In genomic region chr7:100472854-100473499, GRCh38 we compare ENCODE assay signal across 12 cellular contexts. TPM values are rescaled to one million over a fixed set of nuclear protein-coding genes. Genes with fewer than 3 reads are reported as not detected.
A peak's percentile ranks its signal among the peaks of the same experiment; 100 is the strongest.
DNase-seq lines count a peak whose midpoint lies in the region; ATAC-seq and TF ChIP-seq lines count a peak whose summit lies in the region.
"Had no signal": no experiment of that assay in that cellular context is flagged by ENCODE, and none has a peak within 500 bp of the region (broad histone marks: within the 10 kb centered on the region; RNA-seq: fewer than 3 reads in every experiment).

No MANE protein-coding gene starts in this region.

- no peak overlapping the region for H3K4me3 ChIP-seq in hepatocyte
- no peak overlapping the region for H3K4me3 ChIP-seq in tibial artery
- peak overlapping the region in 3 of 59 donors; percentile 5 to 17 (median 9) for H3K4me3 ChIP-seq in dorsolateral prefrontal cortex

- peaks cover 38% of the 10 kb centered on the region for H3K79me2 ChIP-seq in hepatocyte

- H3K4me1 ChIP-seq in hepatocyte (ENCODE audit: insufficient read depth) (peaks cover 34% of the 10 kb centered on the region), tibial artery (peaks cover 0 to 64% (median 47%) of the 10 kb centered on the region in 4 donors)

- H2AFZ ChIP-seq in hepatocyte = no peak overlapping the region

- intact Hi-C loops in activated CD8-positive, alpha-beta T cell treated with anti-CD3 and anti-CD28 coated beads for 36 hours (cut with micrococcal nuclease) = loop anchor here (2.0 to 10.0 kb wide), 2 partner anchors 14 to 222 kb away; partner anchors contain the start of gene GIGYF1
- intact Hi-C loops in activated T-helper 1 cell treated with anti-CD3 and anti-CD28 coated beads, Interleukin-12 subunit alpha, Interleukin-12 subunit beta, Interleukin-2, Interleukin-4 antibody, amounts not matched to agents 30 ng/mL and 10 ng/mL and 1 ng/mL, durations not matched to agents 14 hours and 24 hours and 36 hours (cut with micrococcal nuclease) = no loop called here
- intact Hi-C loops in tibial artery (cut with DNase I; ENCODE audit: low total_unique reads) = loop anchor here (10.0 kb wide), 1 partner anchor 202 kb away; the partner anchor contains the start of gene GNB2
- intact Hi-C loops in dorsolateral prefrontal cortex (cut with DNase I) = no loop called here

- no peak for ATAC-seq in activated CD8-positive, alpha-beta T cell treated with anti-CD3 and anti-CD28 coated beads for 36 hours
- no peak for ATAC-seq in activated CD8-positive, alpha-beta T cell treated with anti-CD3 and anti-CD28 coated beads, Interleukin-2, amount 10 ng/mL, durations not matched to agents 7 days and 5 days
- ATAC-seq in HG03565 (IDR thresholded peaks at IDR 0.05; ENCODE audit: unreplicated experiment) = no peak
- ATAC-seq: left lobe of liver had no signal

- CTCF ChIA-PET in activated CD8-positive, alpha-beta T cell treated with anti-CD3 and anti-CD28 coated beads for 36 hours (lab: Charles Lee) = interaction anchor here (1.1 to 6.0 kb wide), 3 partner anchors 10 to 91 kb away, joined by 5 to 36 read pairs (median 14); no protein-coding TSS in a partner anchor
- CTCF ChIA-PET in activated CD8-positive, alpha-beta T cell treated with anti-CD3 and anti-CD28 coated beads, Interleukin-2, amount 10 ng/mL, durations not matched to agents 7 days and 5 days (lab: Charles Lee) = interaction anchor here (1.7 kb wide), 1 partner anchor 91 kb away, joined by 4 read pairs; no protein-coding TSS in a partner anchor

- no peak for TF ChIP-seq CTCF in activated CD8-positive, alpha-beta T cell treated with anti-CD3 and anti-CD28 coated beads for 36 hours (IDR thresholded peaks at IDR 0.05)
- TF ChIP-seq CTCF in hepatocyte (IDR thresholded peaks at IDR 0.05; ENCODE audit: poor library complexity) (no peak), tibial artery (IDR thresholded peaks at IDR 0.05) (no peak), dorsolateral prefrontal cortex (IDR thresholded peaks at IDR 0.05 in 54 of 56, conservative IDR thresholded peaks at IDR 0.05 in 2 of 56; ENCODE audit: low read depth in 1 of 56, partially characterized antibody in 56 of 56) (no peak)

- peaks cover 39% of the 10 kb centered on the region for H4K20me1 ChIP-seq in hepatocyte (ENCODE audit: insufficient read depth, poor library complexity, severe bottlenecking)

- peaks cover 55% of the 10 kb centered on the region for H3K36me3 Mint-ChIP-seq in activated CD8-positive, alpha-beta T cell treated with anti-CD3 and anti-CD28 coated beads for 36 hours (ENCODE audit: low read depth)
- peaks cover 57% of the 10 kb centered on the region for H3K36me3 Mint-ChIP-seq in activated CD8-positive, alpha-beta T cell treated with anti-CD3 and anti-CD28 coated beads, Interleukin-2, amount 10 ng/mL, durations not matched to agents 7 days and 5 days (ENCODE audit: low read depth)
- H3K36me3 Mint-ChIP-seq in activated T-helper 1 cell treated with anti-CD3 and anti-CD28 coated beads, Interleukin-12 subunit alpha, Interleukin-12 subunit beta, Interleukin-2, Interleukin-4 antibody, amounts not matched to agents 30 ng/mL and 10 ng/mL and 1 ng/mL, durations not matched to agents 14 hours and 24 hours and 36 hours (ENCODE audit: low read depth) = peaks cover 42% of the 10 kb centered on the region

- no peaks in the 10 kb centered on the region for H3K9me2 ChIP-seq in hepatocyte (replicated peaks; ENCODE audit: insufficient read depth)

- 81% methylated on average over 14 of the region's 14 CpGs for WGBS in hepatocyte (ENCODE audit: low lambda C conversion rate, missing lambda C conversion rate)

- DNase-seq in activated CD8-positive, alpha-beta T cell treated with anti-CD3 and anti-CD28 coated beads for 36 hours = no peak
- no peak for DNase-seq in activated CD8-positive, alpha-beta T cell treated with anti-CD3 and anti-CD28 coated beads, Interleukin-2, amount 10 ng/mL, durations not matched to agents 7 days and 5 days
- no peak for DNase-seq in activated T-helper 1 cell treated with anti-CD3 and anti-CD28 coated beads, Interleukin-12 subunit alpha, Interleukin-12 subunit beta, Interleukin-2, Interleukin-4 antibody, amounts not matched to agents 30 ng/mL and 10 ng/mL and 1 ng/mL, durations not matched to agents 14 hours and 24 hours and 36 hours (ENCODE audit: low spot score)
- DNase-seq in hepatocyte (ENCODE audit: low spot score) (no peak), tibial artery (peak; percentile 38 to 74), dorsolateral prefrontal cortex (no peak), ureter (ENCODE audit: low spot score) (no peak)
- DNase-seq: activated T-cell treated with anti-CD3 and anti-CD28 coated beads for 4 hours, NCI-H2227 treated with DMSO at 0.1 percent for 48 hours had no signal

- POLR2A ChIA-PET in activated CD8-positive, alpha-beta T cell treated with anti-CD3 and anti-CD28 coated beads for 36 hours (lab: Charles Lee) = interaction anchor here (1.0 kb wide), 1 partner anchor 44 kb away, joined by 3 read pairs; the partner anchor contains the start of gene MEPCE
- POLR2A ChIA-PET in activated CD8-positive, alpha-beta T cell treated with anti-CD3 and anti-CD28 coated beads, Interleukin-2, amount 10 ng/mL, durations not matched to agents 7 days and 5 days (lab: Charles Lee) = interaction anchor here (0.6 to 0.7 kb wide), 2 partner anchors 114 to 253 kb away, joined by 3 read pairs; no protein-coding TSS in a partner anchor

- H3K4me3 Mint-ChIP-seq in activated CD8-positive, alpha-beta T cell treated with anti-CD3 and anti-CD28 coated beads for 36 hours = no peak overlapping the region
- no peak overlapping the region for H3K4me3 Mint-ChIP-seq in activated CD8-positive, alpha-beta T cell treated with anti-CD3 and anti-CD28 coated beads, Interleukin-2, amount 10 ng/mL, durations not matched to agents 7 days and 5 days
- H3K4me3 Mint-ChIP-seq in activated T-helper 1 cell treated with anti-CD3 and anti-CD28 coated beads, Interleukin-12 subunit alpha, Interleukin-12 subunit beta, Interleukin-2, Interleukin-4 antibody, amounts not matched to agents 30 ng/mL and 10 ng/mL and 1 ng/mL, durations not matched to agents 14 hours and 24 hours and 36 hours = no peak overlapping the region

- H3K4me2 ChIP-seq in hepatocyte = no peak overlapping the region

- H3K4me1 Mint-ChIP-seq in activated CD8-positive, alpha-beta T cell treated with anti-CD3 and anti-CD28 coated beads for 36 hours (ENCODE audit: low read depth) = peaks cover 58% of the 10 kb centered on the region
- peaks cover 41% of the 10 kb centered on the region for H3K4me1 Mint-ChIP-seq in activated CD8-positive, alpha-beta T cell treated with anti-CD3 and anti-CD28 coated beads, Interleukin-2, amount 10 ng/mL, durations not matched to agents 7 days and 5 days (ENCODE audit: low read depth)
- H3K4me1 Mint-ChIP-seq in activated T-helper 1 cell treated with anti-CD3 and anti-CD28 coated beads, Interleukin-12 subunit alpha, Interleukin-12 subunit beta, Interleukin-2, Interleukin-4 antibody, amounts not matched to agents 30 ng/mL and 10 ng/mL and 1 ng/mL, durations not matched to agents 14 hours and 24 hours and 36 hours (ENCODE audit: low read depth) = peaks cover 35% of the 10 kb centered on the region

- no peaks in the 10 kb centered on the region for H3K36me3 ChIP-seq in hepatocyte (replicated peaks; ENCODE audit: insufficient read depth, low read depth)
- peaks cover 4 to 77% (median 16%) of the 10 kb centered on the region in 3 donors for H3K36me3 ChIP-seq in tibial artery

- H3K27ac ChIP-seq in hepatocyte (peak overlapping the region; percentile 25), tibial artery (peak overlapping the region; percentile 59 to 65), dorsolateral prefrontal cortex (peak overlapping the region in 23 of 59 donors; percentile 2 to 59 (median 26))

- no peaks in the 10 kb centered on the region for H3K9me3 Mint-ChIP-seq in activated CD8-positive, alpha-beta T cell treated with anti-CD3 and anti-CD28 coated beads for 36 hours
- H3K9me3 Mint-ChIP-seq in activated CD8-positive, alpha-beta T cell treated with anti-CD3 and anti-CD28 coated beads, Interleukin-2, amount 10 ng/mL, durations not matched to agents 7 days and 5 days (ENCODE audit: insufficient read depth) = no peaks in the 10 kb centered on the region
- no peaks in the 10 kb centered on the region for H3K9me3 Mint-ChIP-seq in activated T-helper 1 cell treated with anti-CD3 and anti-CD28 coated beads, Interleukin-12 subunit alpha, Interleukin-12 subunit beta, Interleukin-2, Interleukin-4 antibody, amounts not matched to agents 30 ng/mL and 10 ng/mL and 1 ng/mL, durations not matched to agents 14 hours and 24 hours and 36 hours

- H3K27me3 ChIP-seq in hepatocyte = no peaks in the 10 kb centered on the region
- H3K27me3 ChIP-seq in tibial artery = no peaks in the 10 kb centered on the region
- H3K27me3 ChIP-seq in dorsolateral prefrontal cortex = no peaks in the 10 kb centered on the region

- H3K9me3 ChIP-seq in hepatocyte (ENCODE audit: low read depth) (no peaks in the 10 kb centered on the region), tibial artery (no peaks in the 10 kb centered on the region)

- no peaks in the 10 kb centered on the region for H3K27me3 Mint-ChIP-seq in activated CD8-positive, alpha-beta T cell treated with anti-CD3 and anti-CD28 coated beads for 36 hours
- H3K27me3 Mint-ChIP-seq in activated CD8-positive, alpha-beta T cell treated with anti-CD3 and anti-CD28 coated beads, Interleukin-2, amount 10 ng/mL, durations not matched to agents 7 days and 5 days (ENCODE audit: low read depth) = no peaks in the 10 kb centered on the region
- no peaks in the 10 kb centered on the region for H3K27me3 Mint-ChIP-seq in activated T-helper 1 cell treated with anti-CD3 and anti-CD28 coated beads, Interleukin-12 subunit alpha, Interleukin-12 subunit beta, Interleukin-2, Interleukin-4 antibody, amounts not matched to agents 30 ng/mL and 10 ng/mL and 1 ng/mL, durations not matched to agents 14 hours and 24 hours and 36 hours (ENCODE audit: insufficient read depth)

- H3K27ac Mint-ChIP-seq in activated CD8-positive, alpha-beta T cell treated with anti-CD3 and anti-CD28 coated beads for 36 hours = peak overlapping the region; percentile 80
- no peak overlapping the region for H3K27ac Mint-ChIP-seq in activated CD8-positive, alpha-beta T cell treated with anti-CD3 and anti-CD28 coated beads, Interleukin-2, amount 10 ng/mL, durations not matched to agents 7 days and 5 days
- H3K27ac Mint-ChIP-seq in activated T-helper 1 cell treated with anti-CD3 and anti-CD28 coated beads, Interleukin-12 subunit alpha, Interleukin-12 subunit beta, Interleukin-2, Interleukin-4 antibody, amounts not matched to agents 30 ng/mL and 10 ng/mL and 1 ng/mL, durations not matched to agents 14 hours and 24 hours and 36 hours = peak overlapping the region; percentile 79

RNA-seq across cellular contexts. Expression of gene TSC22D4, which starts 6.0 kb away (rescaled TPM):
- 10 to 100 TPM; 92.6 to 94.2 TPM for total RNA-seq in activated CD8-positive, alpha-beta T cell treated with anti-CD3 and anti-CD28 coated beads for 36 hours
- 100 to 1,000 TPM; 129 to 132 TPM for total RNA-seq in activated CD8-positive, alpha-beta T cell treated with anti-CD3 and anti-CD28 coated beads, Interleukin-2, amount 10 ng/mL, durations not matched to agents 7 days and 5 days
- total RNA-seq in activated T-helper 1 cell treated with anti-CD3 and anti-CD28 coated beads, Interleukin-12 subunit alpha, Interleukin-12 subunit beta, Interleukin-2, Interleukin-4 antibody, amounts not matched to agents 30 ng/mL and 10 ng/mL and 1 ng/mL, durations not matched to agents 14 hours and 24 hours and 36 hours = 126 and 134 TPM in 2 replicates
- total RNA-seq in hepatocyte (25.4 and 26.2 TPM in 2 replicates), dorsolateral prefrontal cortex (100 to 1,000 TPM; 142 to 595 (median 270) TPM), ureter (42.9 TPM)
- 89.6 and 90.7 TPM in 2 replicates for polyA plus RNA-seq in hepatocyte

RNA-seq across cellular contexts. Expression of gene SPACDR, which starts 8.9 kb away (rescaled TPM):
- 1 to 10 TPM; 3.7 to 4.6 TPM for total RNA-seq in activated CD8-positive, alpha-beta T cell treated with anti-CD3 and anti-CD28 coated beads for 36 hours
- 1 to 10 TPM; 2.7 to 3.6 TPM for total RNA-seq in activated CD8-positive, alpha-beta T cell treated with anti-CD3 and anti-CD28 coated beads, Interleukin-2, amount 10 ng/mL, durations not matched to agents 7 days and 5 days
- 2.8 and 2.9 TPM in 2 replicates for total RNA-seq in activated T-helper 1 cell treated with anti-CD3 and anti-CD28 coated beads, Interleukin-12 subunit alpha, Interleukin-12 subunit beta, Interleukin-2, Interleukin-4 antibody, amounts not matched to agents 30 ng/mL and 10 ng/mL and 1 ng/mL, durations not matched to agents 14 hours and 24 hours and 36 hours
- 0.13 and 0.72 TPM in 2 replicates for total RNA-seq in hepatocyte
- 0.46 TPM in 1 of 2 replicates, not detected in the other for polyA plus RNA-seq in hepatocyte
- 10 to 100 TPM in 34 of 120 experiments, 1 to 10 TPM in 85, not detected in 1; 1.4 to 43.4 (median 7.0) TPM for total RNA-seq in dorsolateral prefrontal cortex
- not detected for total RNA-seq in ureter
- total RNA-seq: H1, left lobe of liver had no signal

RNA-seq across cellular contexts. Expression of gene NYAP1, which starts 10.8 kb away (rescaled TPM):
- total RNA-seq in activated CD8-positive, alpha-beta T cell treated with anti-CD3 and anti-CD28 coated beads for 36 hours = under 1 TPM; 0.32 to 0.38 TPM
- total RNA-seq in activated CD8-positive, alpha-beta T cell treated with anti-CD3 and anti-CD28 coated beads, Interleukin-2, amount 10 ng/mL, durations not matched to agents 7 days and 5 days = under 1 TPM in 1 of 2 experiments, not detected in 1; 0.23 TPM
- total RNA-seq in activated T-helper 1 cell treated with anti-CD3 and anti-CD28 coated beads, Interleukin-12 subunit alpha, Interleukin-12 subunit beta, Interleukin-2, Interleukin-4 antibody, amounts not matched to agents 30 ng/mL and 10 ng/mL and 1 ng/mL, durations not matched to agents 14 hours and 24 hours and 36 hours = 0.23 and 0.37 TPM in 2 replicates
- total RNA-seq in hepatocyte = 1.6 and 2.4 TPM in 2 replicates
- polyA plus RNA-seq in hepatocyte = 0.68 TPM in 1 of 2 replicates, not detected in the other
- total RNA-seq in dorsolateral prefrontal cortex = 10 to 100 TPM; 19.9 to 89.5 (median 61.4) TPM
- total RNA-seq in ureter = 0.68 TPM

RNA-seq across cellular contexts. Expression of gene PPP1R35, which starts 36.7 kb away (rescaled TPM):
- total RNA-seq in activated CD8-positive, alpha-beta T cell treated with anti-CD3 and anti-CD28 coated beads for 36 hours = 10 to 100 TPM; 63.4 to 67.8 TPM
- total RNA-seq in activated CD8-positive, alpha-beta T cell treated with anti-CD3 and anti-CD28 coated beads, Interleukin-2, amount 10 ng/mL, durations not matched to agents 7 days and 5 days = 10 to 100 TPM; 84.0 to 90.1 TPM
- 57.6 and 58.6 TPM in 2 replicates for total RNA-seq in activated T-helper 1 cell treated with anti-CD3 and anti-CD28 coated beads, Interleukin-12 subunit alpha, Interleukin-12 subunit beta, Interleukin-2, Interleukin-4 antibody, amounts not matched to agents 30 ng/mL and 10 ng/mL and 1 ng/mL, durations not matched to agents 14 hours and 24 hours and 36 hours
- total RNA-seq in hepatocyte (10.0 and 12.8 TPM in 2 replicates), dorsolateral prefrontal cortex (10 to 100 TPM in 117 of 120 experiments, 1 to 10 TPM in 3; 6.8 to 26.4 (median 17.4) TPM), ureter (32.4 TPM)
- polyA plus RNA-seq in hepatocyte = 39.6 and 50.3 TPM in 2 replicates

RNA-seq across cellular contexts. Expression of gene MEPCE, which starts 43.3 kb away (rescaled TPM):
- total RNA-seq in activated CD8-positive, alpha-beta T cell treated with anti-CD3 and anti-CD28 coated beads for 36 hours = 10 to 100 TPM; 38.3 to 38.8 TPM
- total RNA-seq in activated CD8-positive, alpha-beta T cell treated with anti-CD3 and anti-CD28 coated beads, Interleukin-2, amount 10 ng/mL, durations not matched to agents 7 days and 5 days = 10 to 100 TPM; 40.4 to 45.4 TPM
- total RNA-seq in activated T-helper 1 cell treated with anti-CD3 and anti-CD28 coated beads, Interleukin-12 subunit alpha, Interleukin-12 subunit beta, Interleukin-2, Interleukin-4 antibody, amounts not matched to agents 30 ng/mL and 10 ng/mL and 1 ng/mL, durations not matched to agents 14 hours and 24 hours and 36 hours = 57.6 and 58.8 TPM in 2 replicates
- total RNA-seq in hepatocyte (20.9 and 23.1 TPM in 2 replicates), dorsolateral prefrontal cortex (10 to 100 TPM; 29.2 to 57.4 (median 39.6) TPM), ureter (33.7 TPM)
- polyA plus RNA-seq in hepatocyte = 15.8 and 17.2 TPM in 2 replicates

Comparison
In these comparisons a context has a peak if more than half of its experiments do, and no peak if none do; other contexts are left out.
1. DNase-seq: peak in tibial artery (2 of 2); none in activated CD8-positive, alpha-beta T cell treated with anti-CD3 and anti-CD28 coated beads for 36 hours (single experiment), activated CD8-positive, alpha-beta T cell treated with anti-CD3 and anti-CD28 coated beads, Interleukin-2, amount 10 ng/mL, durations not matched to agents 7 days and 5 days (single experiment), activated T-helper 1 cell treated with anti-CD3 and anti-CD28 coated beads, Interleukin-12 subunit alpha, Interleukin-12 subunit beta, Interleukin-2, Interleukin-4 antibody, amounts not matched to agents 30 ng/mL and 10 ng/mL and 1 ng/mL, durations not matched to agents 14 hours and 24 hours and 36 hours (single experiment), hepatocyte (single experiment), dorsolateral prefrontal cortex (0 of 10) and ureter (single experiment).
2. intact Hi-C loops: an anchor here in activated CD8-positive, alpha-beta T cell treated with anti-CD3 and anti-CD28 coated beads for 36 hours (2.0 to 10.0 kb wide) and tibial artery (10.0 kb wide); none called in activated T-helper 1 cell treated with anti-CD3 and anti-CD28 coated beads, Interleukin-12 subunit alpha, Interleukin-12 subunit beta, Interleukin-2, Interleukin-4 antibody, amounts not matched to agents 30 ng/mL and 10 ng/mL and 1 ng/mL, durations not matched to agents 14 hours and 24 hours and 36 hours and dorsolateral prefrontal cortex.